13 cellular contexts compared by ENCODE assay signal in genomic region chr17:61405686-61406542, GRCh38. TPM values are rescaled to one million over a fixed set of nuclear protein-coding genes. Genes with fewer than 3 reads are reported as not detected.
A peak's percentile ranks its signal among the peaks of the same experiment; 100 is the strongest.
DNase-seq lines count a peak whose midpoint lies in the region; ATAC-seq, FAIRE-seq and TF ChIP-seq lines count a peak whose summit lies in the region.
"Had no signal": no experiment of that assay in that cellular context is flagged by ENCODE, and none has a peak within 500 bp of the region (broad histone marks: within the 10 kb centered on the region; RNA-seq: fewer than 3 reads in every experiment).

No MANE protein-coding gene starts in this region.

- in situ Hi-C loops in gastrocnemius medialis (cut with MboI; ENCODE audit: low sequenced_read_pairs in 4 of 4), result no loop called here

- FAIRE-seq in kidney (lab: Jason Lieb, UNC), result no peak

- POLR2A ChIA-PET in CD4-positive, alpha-beta T cell (lab: Charles Lee), result no interaction called here

- peaks cover 83% of the 10 kb centered on the region for H3K27me3 Mint-ChIP-seq in CD4-positive, alpha-beta T cell

- peak in 1 of 10 experiments; percentile 31 for DNase-seq in CD4-positive, alpha-beta T cell
- DNase-seq in adipocyte (ENCODE audit: low read depth) (peak; percentile 42), kidney (peak; percentile 70), gastrocnemius medialis (peak in 1 of 2 donors; percentile 7), GM03348 (ENCODE audit: low spot score) (no peak), amygdala (lab: John Stamatoyannopoulos, UW) (no peak), lower leg skin (ENCODE audit: low spot score in 2 of 2) (no peak)
- DNase-seq in stimulated activated CD4-positive, alpha-beta T cell treated with anti-CD3 and anti-CD28 coated beads, Interleukin-1b, Interleukin-23, amount 100 ng/mL, for 48 hours, result no peak
- DNase-seq: CD4-positive, CD25-positive, alpha-beta regulatory T cell; NCI-H446 had no signal

- 46 to 78% methylated on average over 18 to 19 of the region's 37 CpGs for WGBS in lower leg skin, 2 donors

- peaks cover 94% of the 10 kb centered on the region for H3K27me3 ChIP-seq in CD4-positive, alpha-beta T cell (ENCODE audit: control insufficient read depth, insufficient read depth, low read length)
- H3K27me3 ChIP-seq in adipocyte (replicated peaks; ENCODE audit: control insufficient read depth, insufficient read depth, low read length), result no peaks in the 10 kb centered on the region
- peaks cover 51 to 61% (median 58%) of the 10 kb centered on the region in 3 donors for H3K27me3 ChIP-seq in gastrocnemius medialis

- H3K36me3 ChIP-seq in adipocyte (ENCODE audit: control insufficient read depth, insufficient read depth, low read length, severe bottlenecking) (peaks cover 55% of the 10 kb centered on the region), kidney (ENCODE audit: control insufficient read depth in 1 of 2, insufficient read depth in 2 of 2, low read length in 2 of 2) (peaks cover 7 to 22% of the 10 kb centered on the region in 2 donors), gastrocnemius medialis (no peaks in the 10 kb centered on the region)

- H3K36me3 Mint-ChIP-seq in CD4-positive, alpha-beta T cell (ENCODE audit: low read depth), result no peaks in the 10 kb centered on the region
- H3K36me3 Mint-ChIP-seq: CD4-positive, CD25-positive, alpha-beta regulatory T cell had no signal

- H3K4me3 ChIP-seq in adipocyte (ENCODE audit: low read length), result no peak overlapping the region
- peak overlapping the region; percentile 25 to 87 for H3K4me3 ChIP-seq in kidney (ENCODE audit: low read length in 2 of 2)
- peak overlapping the region in 3 of 4 donors; percentile 39 to 56 (median 52) for H3K4me3 ChIP-seq in gastrocnemius medialis
- no peak overlapping the region for H3K4me3 ChIP-seq in lower leg skin (ENCODE audit: low read depth, poor library complexity, severe bottlenecking)

- no peak overlapping the region for H3K27ac Mint-ChIP-seq in CD4-positive, alpha-beta T cell
- H3K27ac Mint-ChIP-seq: CD4-positive, CD25-positive, alpha-beta regulatory T cell had no signal

- intact Hi-C loops in CD4-positive, alpha-beta T cell (cut with DNase I, micrococcal nuclease), result loop anchor here in 1 of 2 experiments (10.0 kb wide), 2 partner anchors 271 to 681 kb away; no protein-coding TSS in a partner anchor
- intact Hi-C loops in kidney (cut with DNase I) (no loop called here), gastrocnemius medialis (cut with DNase I; ENCODE audit: low total_unique reads) (loop anchor here (5.0 kb wide), 1 partner anchor 404 kb away; no protein-coding TSS in a partner anchor), lower leg skin (cut with DNase I; ENCODE audit: low total_unique reads) (no loop called here)

- peaks cover 43% of the 10 kb centered on the region for H3K4me1 ChIP-seq in adipocyte (ENCODE audit: control insufficient read depth, insufficient read depth, low read length)
- peaks cover 4 to 30% of the 10 kb centered on the region in 2 donors for H3K4me1 ChIP-seq in kidney (ENCODE audit: control insufficient read depth in 1 of 2, insufficient read depth in 1 of 2, low read depth in 1 of 2, low read length in 2 of 2)
- peaks cover 6 to 22% of the 10 kb centered on the region in 2 donors for H3K4me1 ChIP-seq in gastrocnemius medialis

- CTCF ChIA-PET in CD4-positive, alpha-beta T cell (lab: Charles Lee), result no interaction called here

- no peaks in the 10 kb centered on the region for H3K9me3 Mint-ChIP-seq in CD4-positive, alpha-beta T cell

- H3K9ac ChIP-seq in adipocyte (ENCODE audit: low read length) (peak overlapping the region; percentile 5), kidney (ENCODE audit: low read length in 2 of 2) (peak overlapping the region; percentile 35 to 60)

- no peak for TF ChIP-seq POLR2A in gastrocnemius medialis (IDR thresholded peaks at IDR 0.05)
- TF ChIP-seq POLR2A in lower leg skin (IDR thresholded peaks at IDR 0.05), result no peak

- H3K4me1 Mint-ChIP-seq in CD4-positive, alpha-beta T cell (ENCODE audit: low read depth), result peaks cover 63% of the 10 kb centered on the region

- H3K9me3 ChIP-seq in CD4-positive, alpha-beta T cell (ENCODE audit: control insufficient read depth, low read length), result no peaks in the 10 kb centered on the region
- H3K9me3 ChIP-seq in adipocyte (ENCODE audit: control insufficient read depth, low read length), result no peaks in the 10 kb centered on the region
- H3K9me3 ChIP-seq in kidney (ENCODE audit: control insufficient read depth in 1 of 2, low read length in 2 of 2), result no peaks in the 10 kb centered on the region
- no peaks in the 10 kb centered on the region for H3K9me3 ChIP-seq in gastrocnemius medialis

- no peak for TF ChIP-seq CTCF in CD4-positive, alpha-beta T cell (IDR thresholded peaks at IDR 0.05)
- TF ChIP-seq CTCF in kidney (IDR thresholded peaks at IDR 0.05; ENCODE audit: borderline replicate concordance, extremely low read depth, insufficient read depth) (no peak), gastrocnemius medialis (IDR thresholded peaks at IDR 0.05 in 4 of 5, conservative IDR thresholded peaks at IDR 0.05 in 1 of 5) (no peak), lower leg skin (IDR thresholded peaks at IDR 0.05) (no peak)

- peak overlapping the region; percentile 38 for H3K4me3 Mint-ChIP-seq in CD4-positive, alpha-beta T cell

- H3K27ac ChIP-seq in CD4-positive, alpha-beta T cell (ENCODE audit: low read depth, low read length), result no peak overlapping the region
- peak overlapping the region; percentile 81 to 90 for H3K27ac ChIP-seq in kidney (ENCODE audit: low read depth in 2 of 2, low read length in 2 of 2)
- H3K27ac ChIP-seq in gastrocnemius medialis, result peak overlapping the region; percentile 20 to 58 (median 46)

- ATAC-seq in CD4-positive, alpha-beta T cell (ENCODE audit: poor library complexity), result no peak
- ATAC-seq in gastrocnemius medialis, result no peak
- ATAC-seq: esophagus mucosa had no signal

RNA-seq across cellular contexts. Expression of gene TBX2, which starts 6.3 kb away (rescaled TPM):
- total RNA-seq in CD4-positive, alpha-beta T cell, result under 1 TPM in 1 of 2 experiments, not detected in 1; 0.06 TPM
- 66.4 TPM for total RNA-seq in kidney
- polyA plus RNA-seq in kidney (ENCODE audit: insufficient read depth, low read depth, low replicate concordance), result 122 TPM
- 10 to 100 TPM in 1 of 4 donors, 1 to 10 TPM in 3; 4.2 to 10.4 (median 6.4) TPM for total RNA-seq in gastrocnemius medialis
- 1 to 10 TPM in 3 of 4 donors, under 1 TPM in 1; 0.25 to 9.1 (median 5.7) TPM for total RNA-seq in lower leg skin
- total RNA-seq: CD4-positive, CD25-positive, alpha-beta regulatory T cell had no signal
- polyA plus RNA-seq: CD4-positive, CD25-positive, alpha-beta regulatory T cell had no signal

RNA-seq across cellular contexts. Expression of gene TBX4, which starts 46.3 kb away (rescaled TPM):
- not detected for total RNA-seq in CD4-positive, alpha-beta T cell
- not detected for total RNA-seq in kidney
- polyA plus RNA-seq in kidney (ENCODE audit: insufficient read depth, low read depth, low replicate concordance), result not detected
- not detected for total RNA-seq in gastrocnemius medialis
- total RNA-seq in lower leg skin, result under 1 TPM in 1 of 4 donors, not detected in 3; 0.53 TPM
- total RNA-seq: CD4-positive, CD25-positive, alpha-beta regulatory T cell; esophagus mucosa; osteocyte; RPMI7951 had no signal
- polyA plus RNA-seq: CD4-positive, CD25-positive, alpha-beta regulatory T cell had no signal

Comparison
In these comparisons a context has a peak if more than half of its experiments do, and no peak if none do; other contexts are left out.
1. DNase-seq: peak in adipocyte (single experiment) and kidney (single experiment); none in stimulated activated CD4-positive, alpha-beta T cell treated with anti-CD3 and anti-CD28 coated beads, Interleukin-1b, Interleukin-23, amount 100 ng/mL, for 48 hours (single experiment), GM03348 (single experiment), amygdala (0 of 56) and lower leg skin (0 of 2).
2. H3K4me3 ChIP-seq: peak in kidney (2 of 2) and gastrocnemius medialis (3 of 4); none in adipocyte (single experiment) and lower leg skin (single experiment).